In the genomic region with DNA sequence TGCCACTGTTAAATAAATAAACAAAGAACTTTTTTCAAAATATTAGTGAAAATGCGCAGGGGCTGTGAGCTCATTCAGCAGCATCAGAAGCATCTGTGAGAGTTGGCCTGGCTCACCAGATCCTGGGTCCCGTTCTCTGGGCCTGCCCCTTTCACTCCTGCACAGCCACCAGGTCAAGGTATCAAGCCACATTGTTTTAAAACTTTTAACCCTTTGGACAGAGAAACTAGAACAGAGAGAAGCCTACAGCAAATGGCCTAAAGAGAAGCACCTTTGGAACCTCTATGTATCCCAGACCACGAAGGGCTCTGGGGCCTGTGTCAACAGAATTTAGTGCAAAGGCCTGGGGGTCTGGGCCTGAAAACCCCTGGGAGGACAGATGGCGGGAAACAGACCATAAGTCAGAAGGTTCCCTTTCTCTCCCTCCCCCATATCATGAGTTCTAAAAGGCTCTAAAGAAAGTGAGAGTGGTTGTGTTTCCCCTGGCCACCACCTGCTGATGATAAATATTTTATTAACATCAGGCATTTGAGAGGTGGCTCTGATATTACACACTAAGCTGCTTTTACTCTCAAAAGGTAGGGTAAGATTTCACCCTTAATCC, we compare ENCODE assay signal across 1 cellular context.
TF ChIP-seq lines count a peak whose summit lies in the region.

No MANE protein-coding gene starts in this region.

TF ChIP-seq in GM12878, 131 proteins besides CTCF, POLR2A, EP300 and RAD21 (continued from another document):
- TF ChIP-seq, protein P1, sequence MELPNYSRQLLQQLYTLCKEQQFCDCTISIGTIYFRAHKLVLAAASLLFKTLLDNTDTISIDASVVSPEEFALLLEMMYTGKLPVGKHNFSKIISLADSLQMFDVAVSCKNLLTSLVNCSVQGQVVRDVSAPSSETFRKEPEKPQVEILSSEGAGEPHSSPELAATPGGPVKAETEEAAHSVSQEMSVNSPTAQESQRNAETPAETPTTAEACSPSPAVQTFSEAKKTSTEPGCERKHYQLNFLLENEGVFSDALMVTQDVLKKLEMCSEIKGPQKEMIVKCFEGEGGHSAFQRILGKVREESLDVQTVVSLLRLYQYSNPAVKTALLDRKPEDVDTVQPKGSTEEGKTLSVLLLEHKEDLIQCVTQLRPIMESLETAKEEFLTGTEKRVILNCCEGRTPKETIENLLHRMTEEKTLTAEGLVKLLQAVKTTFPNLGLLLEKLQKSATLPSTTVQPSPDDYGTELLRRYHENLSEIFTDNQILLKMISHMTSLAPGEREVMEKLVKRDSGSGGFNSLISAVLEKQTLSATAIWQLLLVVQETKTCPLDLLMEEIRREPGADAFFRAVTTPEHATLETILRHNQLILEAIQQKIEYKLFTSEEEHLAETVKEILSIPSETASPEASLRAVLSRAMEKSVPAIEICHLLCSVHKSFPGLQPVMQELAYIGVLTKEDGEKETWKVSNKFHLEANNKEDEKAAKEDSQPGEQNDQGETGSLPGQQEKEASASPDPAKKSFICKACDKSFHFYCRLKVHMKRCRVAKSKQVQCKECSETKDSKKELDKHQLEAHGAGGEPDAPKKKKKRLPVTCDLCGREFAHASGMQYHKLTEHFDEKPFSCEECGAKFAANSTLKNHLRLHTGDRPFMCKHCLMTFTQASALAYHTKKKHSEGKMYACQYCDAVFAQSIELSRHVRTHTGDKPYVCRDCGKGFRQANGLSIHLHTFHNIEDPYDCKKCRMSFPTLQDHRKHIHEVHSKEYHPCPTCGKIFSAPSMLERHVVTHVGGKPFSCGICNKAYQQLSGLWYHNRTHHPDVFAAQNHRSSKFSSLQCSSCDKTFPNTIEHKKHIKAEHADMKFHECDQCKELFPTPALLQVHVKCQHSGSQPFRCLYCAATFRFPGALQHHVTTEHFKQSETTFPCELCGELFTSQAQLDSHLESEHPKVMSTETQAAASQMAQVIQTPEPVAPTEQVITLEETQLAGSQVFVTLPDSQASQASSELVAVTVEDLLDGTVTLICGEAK (IDR thresholded peaks at IDR 0.05; ENCODE audit: borderline replicate concordance) = 0 out of 2 replicates have a peak, but pooled peaks have one; percentile 11
- TF ChIP-seq, protein P2, sequence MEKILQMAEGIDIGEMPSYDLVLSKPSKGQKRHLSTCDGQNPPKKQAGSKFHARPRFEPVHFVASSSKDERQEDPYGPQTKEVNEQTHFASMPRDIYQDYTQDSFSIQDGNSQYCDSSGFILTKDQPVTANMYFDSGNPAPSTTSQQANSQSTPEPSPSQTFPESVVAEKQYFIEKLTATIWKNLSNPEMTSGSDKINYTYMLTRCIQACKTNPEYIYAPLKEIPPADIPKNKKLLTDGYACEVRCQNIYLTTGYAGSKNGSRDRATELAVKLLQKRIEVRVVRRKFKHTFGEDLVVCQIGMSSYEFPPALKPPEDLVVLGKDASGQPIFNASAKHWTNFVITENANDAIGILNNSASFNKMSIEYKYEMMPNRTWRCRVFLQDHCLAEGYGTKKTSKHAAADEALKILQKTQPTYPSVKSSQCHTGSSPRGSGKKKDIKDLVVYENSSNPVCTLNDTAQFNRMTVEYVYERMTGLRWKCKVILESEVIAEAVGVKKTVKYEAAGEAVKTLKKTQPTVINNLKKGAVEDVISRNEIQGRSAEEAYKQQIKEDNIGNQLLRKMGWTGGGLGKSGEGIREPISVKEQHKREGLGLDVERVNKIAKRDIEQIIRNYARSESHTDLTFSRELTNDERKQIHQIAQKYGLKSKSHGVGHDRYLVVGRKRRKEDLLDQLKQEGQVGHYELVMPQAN (conservative IDR thresholded peaks at IDR 0.05) = 0 out of 2 replicates have a peak, but pooled peaks have one; percentile 4
- TF ChIP-seq FOXM1 (IDR thresholded peaks at IDR 0.05; ENCODE audit: low read depth, low read length) (0 out of 2 replicates have a peak, but pooled peaks have one; percentile 45), SP1 (IDR thresholded peaks at IDR 0.05; ENCODE audit: low read depth, low read length) (no peak), RUNX3 (IDR thresholded peaks at IDR 0.05; ENCODE audit: low read length) (peak; percentile 41; the same call in 1 of the 2 replicates), TCF12 (IDR thresholded peaks at IDR 0.05; ENCODE audit: low read depth, low read length) (peak; percentile 64; the same call in 1 of the 2 replicates), NR2F1 (conservative IDR thresholded peaks at IDR 0.05) (peak; percentile 66), SRF (IDR thresholded peaks at IDR 0.05; ENCODE audit: low read depth in 2 of 2, low read length in 2 of 2) (no peak), NFIC (IDR thresholded peaks at IDR 0.05; ENCODE audit: low read depth, low read length) (peak; percentile 46; the same call in 1 of the 2 replicates), PML (IDR thresholded peaks at IDR 0.05; ENCODE audit: low read length) (peak; percentile 61; the same call in 1 of the 2 replicates), JUNB (IDR thresholded peaks at IDR 0.05) (peak; percentile 12; the same call in 1 of the 2 replicates), RB1 (IDR thresholded peaks at IDR 0.05; ENCODE audit: borderline replicate concordance) (peak; percentile 91; the same call in 1 of the 2 replicates), MEF2A (IDR thresholded peaks at IDR 0.05; ENCODE audit: insufficient read depth, low read depth, low read length) (peak; percentile 39; the same call in 1 of the 2 replicates)
- TF ChIP-seq, protein P3, sequence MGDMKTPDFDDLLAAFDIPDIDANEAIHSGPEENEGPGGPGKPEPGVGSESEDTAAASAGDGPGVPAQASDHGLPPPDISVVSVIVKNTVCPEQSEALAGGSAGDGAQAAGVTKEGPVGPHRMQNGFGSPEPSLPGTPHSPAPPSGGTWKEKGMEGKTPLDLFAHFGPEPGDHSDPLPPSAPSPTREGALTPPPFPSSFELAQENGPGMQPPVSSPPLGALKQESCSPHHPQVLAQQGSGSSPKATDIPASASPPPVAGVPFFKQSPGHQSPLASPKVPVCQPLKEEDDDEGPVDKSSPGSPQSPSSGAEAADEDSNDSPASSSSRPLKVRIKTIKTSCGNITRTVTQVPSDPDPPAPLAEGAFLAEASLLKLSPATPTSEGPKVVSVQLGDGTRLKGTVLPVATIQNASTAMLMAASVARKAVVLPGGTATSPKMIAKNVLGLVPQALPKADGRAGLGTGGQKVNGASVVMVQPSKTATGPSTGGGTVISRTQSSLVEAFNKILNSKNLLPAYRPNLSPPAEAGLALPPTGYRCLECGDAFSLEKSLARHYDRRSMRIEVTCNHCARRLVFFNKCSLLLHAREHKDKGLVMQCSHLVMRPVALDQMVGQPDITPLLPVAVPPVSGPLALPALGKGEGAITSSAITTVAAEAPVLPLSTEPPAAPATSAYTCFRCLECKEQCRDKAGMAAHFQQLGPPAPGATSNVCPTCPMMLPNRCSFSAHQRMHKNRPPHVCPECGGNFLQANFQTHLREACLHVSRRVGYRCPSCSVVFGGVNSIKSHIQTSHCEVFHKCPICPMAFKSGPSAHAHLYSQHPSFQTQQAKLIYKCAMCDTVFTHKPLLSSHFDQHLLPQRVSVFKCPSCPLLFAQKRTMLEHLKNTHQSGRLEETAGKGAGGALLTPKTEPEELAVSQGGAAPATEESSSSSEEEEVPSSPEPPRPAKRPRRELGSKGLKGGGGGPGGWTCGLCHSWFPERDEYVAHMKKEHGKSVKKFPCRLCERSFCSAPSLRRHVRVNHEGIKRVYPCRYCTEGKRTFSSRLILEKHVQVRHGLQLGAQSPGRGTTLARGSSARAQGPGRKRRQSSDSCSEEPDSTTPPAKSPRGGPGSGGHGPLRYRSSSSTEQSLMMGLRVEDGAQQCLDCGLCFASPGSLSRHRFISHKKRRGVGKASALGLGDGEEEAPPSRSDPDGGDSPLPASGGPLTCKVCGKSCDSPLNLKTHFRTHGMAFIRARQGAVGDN (IDR thresholded peaks at IDR 0.05) = peak; percentile 4; the same call in 1 of the 2 replicates
- TF ChIP-seq, protein P4, sequence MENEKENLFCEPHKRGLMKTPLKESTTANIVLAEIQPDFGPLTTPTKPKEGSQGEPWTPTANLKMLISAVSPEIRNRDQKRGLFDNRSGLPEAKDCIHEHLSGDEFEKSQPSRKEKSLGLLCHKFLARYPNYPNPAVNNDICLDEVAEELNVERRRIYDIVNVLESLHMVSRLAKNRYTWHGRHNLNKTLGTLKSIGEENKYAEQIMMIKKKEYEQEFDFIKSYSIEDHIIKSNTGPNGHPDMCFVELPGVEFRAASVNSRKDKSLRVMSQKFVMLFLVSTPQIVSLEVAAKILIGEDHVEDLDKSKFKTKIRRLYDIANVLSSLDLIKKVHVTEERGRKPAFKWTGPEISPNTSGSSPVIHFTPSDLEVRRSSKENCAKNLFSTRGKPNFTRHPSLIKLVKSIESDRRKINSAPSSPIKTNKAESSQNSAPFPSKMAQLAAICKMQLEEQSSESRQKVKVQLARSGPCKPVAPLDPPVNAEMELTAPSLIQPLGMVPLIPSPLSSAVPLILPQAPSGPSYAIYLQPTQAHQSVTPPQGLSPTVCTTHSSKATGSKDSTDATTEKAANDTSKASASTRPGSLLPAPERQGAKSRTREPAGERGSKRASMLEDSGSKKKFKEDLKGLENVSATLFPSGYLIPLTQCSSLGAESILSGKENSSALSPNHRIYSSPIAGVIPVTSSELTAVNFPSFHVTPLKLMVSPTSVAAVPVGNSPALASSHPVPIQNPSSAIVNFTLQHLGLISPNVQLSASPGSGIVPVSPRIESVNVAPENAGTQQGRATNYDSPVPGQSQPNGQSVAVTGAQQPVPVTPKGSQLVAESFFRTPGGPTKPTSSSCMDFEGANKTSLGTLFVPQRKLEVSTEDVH (IDR thresholded peaks at IDR 0.05; ENCODE audit: low read depth, partially characterized antibody) = peak; percentile 85
- TF ChIP-seq, protein P5, sequence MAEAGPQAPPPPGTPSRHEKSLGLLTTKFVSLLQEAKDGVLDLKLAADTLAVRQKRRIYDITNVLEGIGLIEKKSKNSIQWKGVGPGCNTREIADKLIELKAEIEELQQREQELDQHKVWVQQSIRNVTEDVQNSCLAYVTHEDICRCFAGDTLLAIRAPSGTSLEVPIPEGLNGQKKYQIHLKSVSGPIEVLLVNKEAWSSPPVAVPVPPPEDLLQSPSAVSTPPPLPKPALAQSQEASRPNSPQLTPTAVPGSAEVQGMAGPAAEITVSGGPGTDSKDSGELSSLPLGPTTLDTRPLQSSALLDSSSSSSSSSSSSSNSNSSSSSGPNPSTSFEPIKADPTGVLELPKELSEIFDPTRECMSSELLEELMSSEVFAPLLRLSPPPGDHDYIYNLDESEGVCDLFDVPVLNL (IDR thresholded peaks at IDR 0.05; ENCODE audit: low read depth, low read length) = peak; percentile 51; the same call in 1 of the 2 replicates
TF ChIP-seq in GM12878: peak in this region for 14.
